Comparison of ENCODE assay signal across 9 cellular contexts in the genomic region with DNA sequence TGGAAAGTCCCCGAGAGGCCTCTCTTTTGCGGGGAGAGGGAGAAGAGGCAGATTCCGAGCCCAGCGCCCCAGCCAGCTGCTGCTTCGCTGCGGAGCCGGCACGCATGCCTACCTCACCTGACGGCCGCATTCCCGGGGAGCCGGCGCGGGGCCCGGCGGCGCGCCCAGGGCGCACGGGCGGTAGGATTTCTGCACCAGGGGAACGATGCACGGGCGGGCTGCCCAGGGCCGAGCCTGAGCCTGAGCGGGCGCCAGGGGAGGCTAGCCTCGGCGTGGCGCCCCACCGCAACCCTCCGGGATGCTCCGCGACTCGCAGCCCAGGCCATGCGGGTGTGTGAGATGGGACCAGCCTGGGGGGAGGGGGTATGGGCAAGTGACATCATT.
DNase-seq lines count a peak whose midpoint lies in the region; ATAC-seq and TF ChIP-seq lines count a peak whose summit lies in the region.
"Had no signal": no experiment of that assay in that cellular context is flagged by ENCODE, and none has a peak within 500 bp of the region (broad histone marks: within the 10 kb centered on the region; RNA-seq: fewer than 3 reads in every experiment).

No MANE protein-coding gene starts in this region.

- H3K9me3 Mint-ChIP-seq in mesothelial cell of epicardium (peaks cover 3% of the 10 kb centered on the region), endothelial cell (ENCODE audit: unreplicated experiment) (no peaks in the 10 kb centered on the region)

- peak overlapping the region; percentile 67 for H3K4me3 Mint-ChIP-seq in mesothelial cell of epicardium
- no peak overlapping the region for H3K4me3 Mint-ChIP-seq in endothelial cell (ENCODE audit: unreplicated experiment)

- H3K36me3 Mint-ChIP-seq in mesothelial cell of epicardium (no peaks in the 10 kb centered on the region), endothelial cell (ENCODE audit: low read depth, unreplicated experiment) (no peaks in the 10 kb centered on the region)

- peaks cover 79% of the 10 kb centered on the region for H3K27me3 Mint-ChIP-seq in mesothelial cell of epicardium (ENCODE audit: low read depth)
- H3K27me3 Mint-ChIP-seq in endothelial cell (ENCODE audit: unreplicated experiment) = peaks cover 10% of the 10 kb centered on the region

- H3K4me1 Mint-ChIP-seq in mesothelial cell of epicardium (peaks cover 13% of the 10 kb centered on the region), endothelial cell (ENCODE audit: unreplicated experiment) (peaks cover 7% of the 10 kb centered on the region)

- intact Hi-C loops in dorsolateral prefrontal cortex (cut with DNase I) = no loop called here

- peak overlapping the region; percentile 19 to 72 (median 48) for H3K4me3 ChIP-seq in dorsolateral prefrontal cortex

- H3K27ac Mint-ChIP-seq in mesothelial cell of epicardium = no peak overlapping the region
- H3K27ac Mint-ChIP-seq in endothelial cell (ENCODE audit: unreplicated experiment) = no peak overlapping the region

- peak; percentile 12 for DNase-seq in stimulated activated CD4-positive, alpha-beta T cell treated with anti-CD3 and anti-CD28 coated beads, Interleukin-15, amount 100 ng/mL, for 24 hours
- no peak for DNase-seq in stimulated activated CD4-positive, alpha-beta T cell treated with anti-CD3 and anti-CD28 coated beads, Interleukin-1b, Interleukin-23, amount 100 ng/mL, for 48 hours
- DNase-seq in dorsolateral prefrontal cortex (peak in 1 of 10 donors; percentile 10), mesothelial cell of epicardium (ENCODE audit: low spot score in 2 of 2, unreplicated experiment in 2 of 2) (peak in 1 of 2 experiments; percentile 63), endothelial cell (ENCODE audit: low spot score) (no peak), NK-92 (lab: John Stamatoyannopoulos, UW; ENCODE audit: unreplicated experiment) (no peak), NCI-H774 (lab: John Stamatoyannopoulos, UW) (no peak)
- DNase-seq: SIG-M5 had no signal

- peak overlapping the region in 17 of 59 donors; percentile 4 to 77 (median 41) for H3K27ac ChIP-seq in dorsolateral prefrontal cortex

- no peak for ATAC-seq in GM18861 (IDR thresholded peaks at IDR 0.05; ENCODE audit: unreplicated experiment)

- H3K27me3 ChIP-seq in dorsolateral prefrontal cortex = peaks cover 0 to 82% (median 21%) of the 10 kb centered on the region in 45 donors

- TF ChIP-seq CTCF in dorsolateral prefrontal cortex (IDR thresholded peaks at IDR 0.05 in 54 of 56, conservative IDR thresholded peaks at IDR 0.05 in 2 of 56; ENCODE audit: low read depth in 1 of 56, partially characterized antibody in 56 of 56) (no peak), mesothelial cell of epicardium (IDR thresholded peaks at IDR 0.05; ENCODE audit: unreplicated experiment) (no peak), endothelial cell (IDR thresholded peaks at IDR 0.05; ENCODE audit: unreplicated experiment) (no peak)
